ENCODE assay signal across 8 cellular contexts in genomic region chr2:231662028-231662810, GRCh38. TPM values are rescaled to one million over a fixed set of nuclear protein-coding genes. Genes with fewer than 3 reads are reported as not detected.
DNase-seq lines count a peak whose midpoint lies in the region; ATAC-seq, FAIRE-seq and TF ChIP-seq lines count a peak whose summit lies in the region.

No MANE protein-coding gene starts in this region.

- peaks cover 5% of the 10 kb centered on the region for H3K9me3 Mint-ChIP-seq in astrocyte (ENCODE audit: unreplicated experiment)

- H3K4me2 ChIP-seq in astrocyte (ENCODE audit: low read length) = peak overlapping the region; percentile 82

- H3K4me1 ChIP-seq in astrocyte (ENCODE audit: insufficient read depth, low read length) (peaks cover 23% of the 10 kb centered on the region), aorta (ENCODE audit: control insufficient read depth in 1 of 2, insufficient read depth in 2 of 2, low read length in 2 of 2) (no peaks in the 10 kb centered on the region)

- H3K9me3 ChIP-seq in astrocyte (ENCODE audit: insufficient read depth, low read depth, low read length) (no peaks in the 10 kb centered on the region), aorta (ENCODE audit: control insufficient read depth, low read length) (no peaks in the 10 kb centered on the region)

- 7 to 8% methylated on average over 68 to 87 of the region's 87 CpGs for WGBS in aorta, 2 donors

- peak overlapping the region; percentile 46 for H3K4me3 ChIP-seq in astrocyte (ENCODE audit: insufficient read depth, low read depth, low read length)
- H3K4me3 ChIP-seq in aorta (ENCODE audit: low read length in 2 of 2) = peak overlapping the region in 1 of 2 donors; percentile 13

- H3K27me3 ChIP-seq in astrocyte (ENCODE audit: insufficient read depth, low read length) (no peaks in the 10 kb centered on the region), aorta (ENCODE audit: control insufficient read depth in 1 of 2, insufficient read depth in 2 of 2, low read length in 1 of 2) (no peaks in the 10 kb centered on the region)

- H3K36me3 ChIP-seq in astrocyte (ENCODE audit: insufficient read depth, low read length) (no peaks in the 10 kb centered on the region), aorta (ENCODE audit: control insufficient read depth in 1 of 2, insufficient read depth in 2 of 2, low read length in 1 of 2) (no peaks in the 10 kb centered on the region)

- ATAC-seq in GM21723 (IDR thresholded peaks at IDR 0.05; ENCODE audit: unreplicated experiment) (peak; percentile 68), aorta (ENCODE audit: low FRiP score) (peak; percentile 93)

- peaks cover 10% of the 10 kb centered on the region for H3K27me3 Mint-ChIP-seq in astrocyte (ENCODE audit: low read depth, unreplicated experiment)

- peak overlapping the region; percentile 76 for H3K4me3 Mint-ChIP-seq in astrocyte (ENCODE audit: unreplicated experiment)

- peak overlapping the region; percentile 76 for H3K9ac ChIP-seq in astrocyte (ENCODE audit: low read length)

- TF ChIP-seq CTCF in astrocyte (IDR thresholded peaks at IDR 0.05; ENCODE audit: insufficient read depth, low read depth, low read length) = no peak

- H3K36me3 Mint-ChIP-seq in astrocyte (ENCODE audit: low read depth, unreplicated experiment) = peaks cover 3% of the 10 kb centered on the region

- DNase-seq in EH (ENCODE audit: low read depth) = peak; percentile 95
- DNase-seq in Kasumi-1 (lab: John Stamatoyannopoulos, UW) = peak; percentile 82 to 89
- DNase-seq in T-helper 22 cell (ENCODE audit: low read depth) = peak; percentile 87
- DNase-seq in astrocyte (ENCODE audit: low read depth) = peak; percentile 91
- peak; percentile 75 for DNase-seq in hepatic stellate cell (ENCODE audit: low spot score)
- peak; percentile 78 for DNase-seq in renal cortical epithelial cell (ENCODE audit: low read depth)
- peak; percentile 97 to 99 for DNase-seq in aorta

- H3K27ac ChIP-seq in astrocyte (ENCODE audit: low read depth, low read length) (peak overlapping the region; percentile 73), aorta (ENCODE audit: low read depth in 1 of 2, low read length in 2 of 2) (peak overlapping the region; percentile 16 to 93)

- FAIRE-seq in astrocyte (lab: Jason Lieb, UNC) = no peak

- peak overlapping the region; percentile 93 for H2AFZ ChIP-seq in astrocyte (ENCODE audit: low read depth, low read length)

- H3K27ac Mint-ChIP-seq in astrocyte (ENCODE audit: unreplicated experiment) = no peak overlapping the region

- no peaks in the 10 kb centered on the region for H4K20me1 ChIP-seq in astrocyte (ENCODE audit: insufficient read depth, low read length)

- intact Hi-C loops in aorta (cut with DNase I) = loop anchor here (2.0 to 5.0 kb wide), 2 partner anchors 19 to 45 kb away; partner anchors contain the start of gene PTMA (in 1 of the 2)

- peaks cover 7% of the 10 kb centered on the region for H3K4me1 Mint-ChIP-seq in astrocyte (ENCODE audit: low read depth, unreplicated experiment)

- H3K79me2 ChIP-seq in astrocyte (ENCODE audit: insufficient read depth, low read length) = no peaks in the 10 kb centered on the region

RNA-seq across cellular contexts. Expression of gene PTMA, which starts 46.1 kb away (rescaled TPM):
- total RNA-seq in astrocyte (396 and 469 TPM in 2 replicates), renal cortical epithelial cell (594 and 977 TPM in 2 replicates), aorta (100 to 1,000 TPM; 792 to 882 TPM)
- polyA plus RNA-seq in aorta = 1,000 to 10,000 TPM; 1,255 to 2,243 TPM
